Comparison of ENCODE assay signal across 14 cellular contexts in genomic region chr13:112958127-112958989, GRCh38. TPM values are rescaled to one million over a fixed set of nuclear protein-coding genes. Genes with fewer than 3 reads are reported as not detected.
DNase-seq lines count a peak whose midpoint lies in the region; ATAC-seq, FAIRE-seq and TF ChIP-seq lines count a peak whose summit lies in the region.
"Had no signal": no experiment of that assay in that cellular context is flagged by ENCODE, and none has a peak within 500 bp of the region (broad histone marks: within the 10 kb centered on the region; RNA-seq: fewer than 3 reads in every experiment).

No MANE protein-coding gene starts in this region.

- H3K27me3 ChIP-seq in heart left ventricle (no peaks in the 10 kb centered on the region), parathyroid adenoma (ENCODE audit: control insufficient read depth, insufficient read depth, low read length) (no peaks in the 10 kb centered on the region)
- H3K27me3 ChIP-seq: MG63, neutrophil had no signal

- no peak overlapping the region for H3K4me2 ChIP-seq in parathyroid adenoma (ENCODE audit: low read length)

- no peak for TF ChIP-seq CTCF in heart left ventricle (IDR thresholded peaks at IDR 0.05)
- no peak for TF ChIP-seq CTCF in parathyroid adenoma (IDR thresholded peaks at IDR 0.05)

- H3K36me3 ChIP-seq in heart left ventricle (no peaks in the 10 kb centered on the region), parathyroid adenoma (ENCODE audit: control insufficient read depth, insufficient read depth, low read length) (no peaks in the 10 kb centered on the region)
- H3K36me3 ChIP-seq: MG63, neutrophil had no signal

- H3K27ac ChIP-seq in heart left ventricle = peak overlapping the region; percentile 74 to 95 (median 88)
- H3K27ac ChIP-seq in parathyroid adenoma = peak overlapping the region; percentile 74
- H3K27ac ChIP-seq: neutrophil had no signal

- H3K4me1 ChIP-seq in heart left ventricle (peaks cover 0 to 36% (median 15%) of the 10 kb centered on the region in 12 donors), parathyroid adenoma (no peaks in the 10 kb centered on the region)

- peak in 3 of 4 donors; percentile 4 to 73 (median 46) for ATAC-seq in heart left ventricle
- ATAC-seq: activated CD8-positive, alpha-beta T cell treated with anti-CD3 and anti-CD28 coated beads for 36 hours had no signal

- intact Hi-C loops in heart left ventricle (cut with DNase I) = loop anchor here in 2 of 10 donors (2.0 kb wide), 1 partner anchor 20 kb away; no protein-coding TSS in a partner anchor

- H2AFZ ChIP-seq in parathyroid adenoma = no peak overlapping the region

- FAIRE-seq in urothelium cell line (lab: Jason Lieb, UNC) = peak; percentile 96
- FAIRE-seq: A204.1, GM18507 had no signal

- H3K9ac ChIP-seq in parathyroid adenoma = no peak overlapping the region

- WGBS in heart left ventricle, 4 donors = 66 to 78% (median 69%) methylated on average over 23 to 29 of the region's 29 CpGs

- no peaks in the 10 kb centered on the region for H3K79me2 ChIP-seq in parathyroid adenoma

- TF ChIP-seq POLR2A in heart left ventricle (IDR thresholded peaks at IDR 0.05) = no peak

- H3K4me3 ChIP-seq in heart left ventricle = peak overlapping the region in 6 of 12 donors; percentile 4 to 15 (median 8)
- H3K4me3 ChIP-seq in parathyroid adenoma (ENCODE audit: low read depth, low read length) = no peak overlapping the region
- H3K4me3 ChIP-seq: MG63 had no signal

- DNase-seq in activated effector memory CD4-positive, alpha-beta T cell treated with anti-CD3 and anti-CD28 coated beads, Interleukin-2, amount 50 U/mL, for 16 hours = peak; percentile 42
- no peak for DNase-seq in activated effector memory CD4-positive, alpha-beta T cell treated with Interleukin-2 at 50 U/mL for 16 hours
- DNase-seq in heart left ventricle (peak in 1 of 5 donors; percentile 64), urothelium cell line (ENCODE audit: low spot score) (peak; percentile 67), DMS 273 treated with DMSO at 0.1 percent for 48 hours (lab: John Stamatoyannopoulos, UW) (no peak), DMS53 (lab: John Stamatoyannopoulos, UW) (no peak)
- DNase-seq in activated CD4-positive, alpha-beta T cell treated with anti-CD3 and anti-CD28 coated beads for 48 hours = no peak
- DNase-seq: activated CD8-positive, alpha-beta T cell treated with anti-CD3 and anti-CD28 coated beads for 36 hours; MG63; NCI-H1694 treated with DMSO at 0.1 percent for 48 hours had no signal

- H3K9me3 ChIP-seq in heart left ventricle (no peaks in the 10 kb centered on the region), parathyroid adenoma (ENCODE audit: control insufficient read depth, low read length) (no peaks in the 10 kb centered on the region)
- H3K9me3 ChIP-seq: MG63, neutrophil had no signal

RNA-seq across cellular contexts. Expression of gene MCF2L, which starts 10.7 kb away (rescaled TPM):
- total RNA-seq in heart left ventricle = 10 to 100 TPM; 26.0 to 61.0 (median 43.6) TPM
- 10 to 100 TPM; 37.7 to 40.0 TPM for polyA plus RNA-seq in heart left ventricle

Comparison
In these comparisons a context has a peak if more than half of its experiments do, and no peak if none do; other contexts are left out.
1. DNase-seq: peak in activated effector memory CD4-positive, alpha-beta T cell treated with anti-CD3 and anti-CD28 coated beads, Interleukin-2, amount 50 U/mL, for 16 hours (single experiment) and urothelium cell line (single experiment); none in activated effector memory CD4-positive, alpha-beta T cell treated with Interleukin-2 at 50 U/mL for 16 hours (single experiment), DMS 273 treated with DMSO at 0.1 percent for 48 hours (single experiment), DMS53 (single experiment) and activated CD4-positive, alpha-beta T cell treated with anti-CD3 and anti-CD28 coated beads for 48 hours (single experiment).